8 cellular contexts compared by ENCODE assay signal in genomic region chr2:61535449-61535848, GRCh38. TPM values are rescaled to one million over a fixed set of nuclear protein-coding genes. Genes with fewer than 3 reads are reported as not detected.
A peak's percentile ranks its signal among the peaks of the same experiment; 100 is the strongest.
DNase-seq lines count a peak whose midpoint lies in the region; FAIRE-seq and TF ChIP-seq lines count a peak whose summit lies in the region.

No MANE protein-coding gene starts in this region.

- FAIRE-seq in HTR-8/SVneo (lab: Jason Lieb, UNC), result no peak

- peaks cover 2% of the 10 kb centered on the region for H3K9me3 Mint-ChIP-seq in nephron

- peaks cover 22 to 62% (median 50%) of the 10 kb centered on the region in 10 experiments for H3K4me1 ChIP-seq in BLaER1 treated with 17β-estradiol and CSF1 and Interleukin-3, amounts not matched to agents 10 nM and 100 nM

- peaks cover 24% of the 10 kb centered on the region for H3K36me3 Mint-ChIP-seq in nephron (ENCODE audit: low read depth)

- H3K4me2 ChIP-seq in BLaER1 treated with 17β-estradiol and CSF1 and Interleukin-3, amounts not matched to agents 10 nM and 100 nM, result peak overlapping the region; percentile 79 to 97 (median 92)

- peaks cover 14 to 43% (median 31%) of the 10 kb centered on the region in 11 experiments for H3K36me3 ChIP-seq in BLaER1 treated with 17β-estradiol and CSF1 and Interleukin-3, amounts not matched to agents 10 nM and 100 nM

- no peak for DNase-seq in LNCaP clone FGC (ENCODE audit: low read depth)
- DNase-seq in dermis blood vessel endothelial cell, result peak; percentile 8
- DNase-seq in NCI-H1436 (lab: John Stamatoyannopoulos, UW), result no peak
- no peak for DNase-seq in NCI-H128 (lab: John Stamatoyannopoulos, UW; ENCODE audit: unreplicated experiment)
- DNase-seq in activated CD8-positive, alpha-beta memory T cell treated with anti-CD3 and anti-CD28 coated beads, Interleukin-2, amount 50 U/mL, for 48 hours, result no peak
- no peak for DNase-seq in HTR-8/SVneo (ENCODE audit: insufficient read length, low spot score)

- no peaks in the 10 kb centered on the region for H3K27me3 Mint-ChIP-seq in nephron (ENCODE audit: low read depth)

- H3K27me3 ChIP-seq in BLaER1 treated with 17β-estradiol and CSF1 and Interleukin-3, amounts not matched to agents 10 nM and 100 nM, result no peaks in the 10 kb centered on the region

- H3K27ac Mint-ChIP-seq in nephron, result peak overlapping the region; percentile 97 to 99 (median 99)

- H3K4me3 Mint-ChIP-seq in nephron, result peak overlapping the region; percentile 92 to 99 (median 97)

- H4K20me1 ChIP-seq in BLaER1 treated with 17β-estradiol and CSF1 and Interleukin-3, amounts not matched to agents 10 nM and 100 nM, result peaks cover 58 to 61% (median 60%) of the 10 kb centered on the region in 11 experiments

- H3K4me1 Mint-ChIP-seq in nephron, result peaks cover 34% of the 10 kb centered on the region

- no peaks in the 10 kb centered on the region for H3K9me3 ChIP-seq in BLaER1 treated with 17β-estradiol and CSF1 and Interleukin-3, amounts not matched to agents 10 nM and 100 nM (replicated peaks in 1 of 11)

- H3K27ac ChIP-seq in BLaER1 treated with 17β-estradiol and CSF1 and Interleukin-3, amounts not matched to agents 10 nM and 100 nM, result peak overlapping the region; percentile 4 to 99 (median 95); a peak in 19 of 22 replicates

- H3K9ac ChIP-seq in BLaER1 treated with 17β-estradiol and CSF1 and Interleukin-3, amounts not matched to agents 10 nM and 100 nM, result peak overlapping the region; percentile 82 to 99 (median 98)

- TF ChIP-seq CTCF in LNCaP clone FGC (IDR thresholded peaks at IDR 0.05; ENCODE audit: control insufficient read depth, extremely low read depth, insufficient read depth), result no peak
- TF ChIP-seq CTCF in nephron (IDR thresholded peaks at IDR 0.05; ENCODE audit: unreplicated experiment in 3 of 3), result no peak

- H3K4me3 ChIP-seq in BLaER1 treated with 17β-estradiol and CSF1 and Interleukin-3, amounts not matched to agents 10 nM and 100 nM, result peak overlapping the region; percentile 72 to 93 (median 86)
- peak overlapping the region; percentile 75 for H3K4me3 ChIP-seq in LNCaP clone FGC (ENCODE audit: low read depth, low read length)

RNA-seq across cellular contexts. Expression of gene XPO1, which starts 2.7 kb away (rescaled TPM):
- total RNA-seq in dermis blood vessel endothelial cell, result 186 and 254 TPM in 2 replicates
